In genomic region chr14:54606178-54606577, GRCh38 we compare ENCODE assay signal across 10 cellular contexts. TPM values are rescaled to one million over a fixed set of nuclear protein-coding genes. Genes with fewer than 3 reads are reported as not detected.
DNase-seq lines count a peak whose midpoint lies in the region; ATAC-seq, FAIRE-seq and TF ChIP-seq lines count a peak whose summit lies in the region.
"Had no signal": no experiment of that assay in that cellular context is flagged by ENCODE, and none has a peak within 500 bp of the region (broad histone marks: within the 10 kb centered on the region; RNA-seq: fewer than 3 reads in every experiment).

No MANE protein-coding gene starts in this region.

- H3K18ac ChIP-seq in H9 (ENCODE audit: insufficient read length, low read depth, low read length) = no peak overlapping the region

- H3K9me3 ChIP-seq in H9 (ENCODE audit: control insufficient read depth, low read depth, low read length) = no peaks in the 10 kb centered on the region
- no peaks in the 10 kb centered on the region for H3K9me3 ChIP-seq in K562 (replicated peaks; ENCODE audit: control insufficient read depth, insufficient read depth, low read depth, low read length)
- no peaks in the 10 kb centered on the region for H3K9me3 ChIP-seq in stomach smooth muscle (ENCODE audit: control insufficient read depth in 2 of 2, low read length in 2 of 2)

- H3K9me1 ChIP-seq in K562 (ENCODE audit: control insufficient read depth, insufficient read depth, low read length) = no peaks in the 10 kb centered on the region

- H3K23me2 ChIP-seq in H9 (ENCODE audit: insufficient read length, low read depth, low read length, poor library complexity, severe bottlenecking) = no peaks in the 10 kb centered on the region

- no peak overlapping the region for H3T11ph ChIP-seq in H9 (ENCODE audit: low read length)

- TF ChIP-seq EP300 in K562 (IDR thresholded peaks at IDR 0.05; ENCODE audit: low read length) = no peak

- peaks cover 5 to 6% of the 10 kb centered on the region in 2 experiments for H3K4me1 Mint-ChIP-seq in H9

- H3K4me1 ChIP-seq in H9 (ENCODE audit: insufficient read depth, low read length) (no peaks in the 10 kb centered on the region), K562 (replicated peaks in 1 of 2; ENCODE audit: control insufficient read depth in 2 of 2, insufficient read depth in 2 of 2, low read length in 2 of 2) (no peaks in the 10 kb centered on the region; a peak in 1 of 5 replicates), stomach smooth muscle (ENCODE audit: control insufficient read depth, insufficient read depth, low read length) (peaks cover 13% of the 10 kb centered on the region)

- H3K36me3 ChIP-seq in K562 (ENCODE audit: control insufficient read depth, insufficient read depth, low read length) (no peaks in the 10 kb centered on the region; the same call in 2 of the 3 replicates), stomach smooth muscle (ENCODE audit: control insufficient read depth in 2 of 2, insufficient read depth in 2 of 2, low read length in 2 of 2) (no peaks in the 10 kb centered on the region)

- no peaks in the 10 kb centered on the region for H4K20me1 ChIP-seq in H9 (ENCODE audit: control insufficient read depth, insufficient read depth, insufficient read length)
- H4K20me1 ChIP-seq in K562 (replicated peaks; ENCODE audit: control insufficient read depth, insufficient read depth, low read length) = no peaks in the 10 kb centered on the region

- no peak overlapping the region for H2AK5ac ChIP-seq in H9 (ENCODE audit: insufficient read length, low read length)

- TF ChIP-seq RAD21 in K562 (CRISPR knock-in tag; conservative IDR thresholded peaks at IDR 0.05 in 1 of 2, IDR thresholded peaks at IDR 0.05 in 1 of 2) = no peak

- no peak for FAIRE-seq in K562 (lab: Jason Lieb, UNC)

- H3K4me2 ChIP-seq in H9 (ENCODE audit: insufficient read depth, insufficient read length, low read length) (no peak overlapping the region), K562 (ENCODE audit: insufficient read depth, low read length) (no peak overlapping the region)

- no peak overlapping the region for H2BK12ac ChIP-seq in H9 (ENCODE audit: insufficient read length, low read depth, low read length)

- no peak overlapping the region for H2BK20ac ChIP-seq in H9 (ENCODE audit: low read depth, low read length, poor library complexity, severe bottlenecking)

- H2BK120ac ChIP-seq in H9 (ENCODE audit: low read depth, low read length, poor library complexity, severe bottlenecking) = no peak overlapping the region

- H3K27ac ChIP-seq in H9 (ENCODE audit: insufficient read length, low read depth, low read length) = no peak overlapping the region
- no peak overlapping the region for H3K27ac ChIP-seq in K562 (ENCODE audit: extremely low read depth, low read depth, low read length)
- H3K27ac ChIP-seq in stomach smooth muscle (ENCODE audit: low read length) = peak overlapping the region; percentile 68

- H3K27me3 ChIP-seq in H9 (ENCODE audit: insufficient read depth, low read length) = no peaks in the 10 kb centered on the region
- H3K27me3 ChIP-seq in K562 (ENCODE audit: control insufficient read depth in 2 of 2, insufficient read depth in 2 of 2, low read length in 2 of 2) = no peaks in the 10 kb centered on the region
- no peaks in the 10 kb centered on the region for H3K27me3 ChIP-seq in stomach smooth muscle (ENCODE audit: control insufficient read depth in 1 of 2, insufficient read depth in 2 of 2, low read length in 2 of 2)

- DNase-seq in H9 (peak; percentile 60), K562 (ENCODE audit: extremely low read depth in 1 of 4, low spot score in 3 of 4) (no peak), iPS-NIHi7 (ENCODE audit: extremely low spot score) (peak; percentile 33), T-helper 9 cell (no peak), GM20000 (ENCODE audit: low spot score) (no peak)
- DNase-seq in activated CD4-positive, CD25-positive, alpha-beta regulatory T cell treated with anti-CD3 and anti-CD28 coated beads, Interleukin-2, amount 50 U/mL, for 72 hours = no peak
- DNase-seq: KBM-7, NCI-H510A had no signal

- no peak overlapping the region for H3K14ac ChIP-seq in H9 (ENCODE audit: insufficient read depth, low read length)

- peaks cover 2% of the 10 kb centered on the region for H3K79me1 ChIP-seq in H9 (ENCODE audit: insufficient read depth, low read depth, low read length, poor library complexity, severe bottlenecking)

- CTCF ChIA-PET in K562 (lab: Yijun Ruan, JAX; ENCODE audit: low intra/inter-chr PET ratio) = no interaction called here

- no TSS peak for BruUV-seq in K562 (replicated peaks; lab: Mats Ljungman, UMichigan)

- no peak overlapping the region for H3K4me3 Mint-ChIP-seq in H9

- ATAC-seq in K562 (no peak), GM19452 (IDR thresholded peaks at IDR 0.05; ENCODE audit: unreplicated experiment) (no peak)

- H3K23ac ChIP-seq in H9 (ENCODE audit: insufficient read length, low read depth, low read length) = no peak overlapping the region

- no CpG with 5 or more reads among the region's 10 CpGs for WGBS in H9 (ENCODE audit: extremely low coverage, insufficient read length, low lambda C conversion rate)
- WGBS in K562 (ENCODE audit: insufficient coverage, low coverage, missing lambda C conversion rate) = 70% methylated on average over 10 of the region's 10 CpGs

- POLR2A ChIA-PET in K562 (lab: Yijun Ruan, JAX) = interaction anchor here (0.7 kb wide), 1 partner anchor 8 kb away, joined by 3 read pairs; no protein-coding TSS in a partner anchor

- H3K9me3 Mint-ChIP-seq in H9 = peaks cover 2 to 3% of the 10 kb centered on the region in 2 experiments; a peak in 2 of 5 replicates

- no peaks in the 10 kb centered on the region for H3K79me2 ChIP-seq in H9 (ENCODE audit: insufficient read depth, low read length)
- no peaks in the 10 kb centered on the region for H3K79me2 ChIP-seq in K562 (ENCODE audit: control insufficient read depth, insufficient read depth, low read length)

- no peak overlapping the region for H4K8ac ChIP-seq in H9 (replicated peaks; ENCODE audit: insufficient read length, low read depth, low read length)

- intact Hi-C loops in K562 (cut with micrococcal nuclease) = no loop called here

- no peak overlapping the region for H3K4me3 ChIP-seq in K562
- H3K4me3 ChIP-seq in stomach smooth muscle (ENCODE audit: low read length in 2 of 2) = peak overlapping the region in 1 of 2 donors; percentile 40

- peaks cover 0 to 4% (median 2%) of the 10 kb centered on the region in 3 experiments; a peak in 2 of 7 replicates for H3K36me3 Mint-ChIP-seq in H9 (ENCODE audit: insufficient read depth in 1 of 3, low read depth in 3 of 3)

- no peaks in the 10 kb centered on the region for H3K27me3 Mint-ChIP-seq in H9 (ENCODE audit: low read depth)

- H3K56ac ChIP-seq in H9 (ENCODE audit: insufficient read length, low read depth, low read length) = no peak overlapping the region

- H2AFZ ChIP-seq in H9 (ENCODE audit: low read length) (no peak overlapping the region), K562 (ENCODE audit: low read depth, low read length) (no peak overlapping the region)

- H3K9ac ChIP-seq in H9 (ENCODE audit: extremely low read depth, insufficient read length, low read length) (no peak overlapping the region), K562 (ENCODE audit: insufficient read depth in 1 of 2, low read depth in 2 of 2, low read length in 2 of 2) (no peak overlapping the region), stomach smooth muscle (ENCODE audit: low read length in 2 of 2) (no peak overlapping the region)

- H4K5ac ChIP-seq in H9 (ENCODE audit: insufficient read length, low read depth, low read length) = no peak overlapping the region

- TF ChIP-seq POLR2A in K562 (conservative IDR thresholded peaks at IDR 0.05) = no peak

- H4K91ac ChIP-seq in H9 (ENCODE audit: insufficient read length, low read depth, low read length) = no peak overlapping the region

- in situ Hi-C loops in K562 (cut with MboI) = no loop called here

- H2BK5ac ChIP-seq in H9 (ENCODE audit: insufficient read length, low read length) = no peak overlapping the region

- no peak overlapping the region for H3K27ac Mint-ChIP-seq in H9

- no peak overlapping the region for H3K4ac ChIP-seq in H9 (ENCODE audit: low read depth, low read length)

- no peak overlapping the region for H2BK15ac ChIP-seq in H9 (ENCODE audit: low read depth, low read length)

- no peak for TF ChIP-seq CTCF in H9 (conservative IDR thresholded peaks at IDR 0.05)
- TF ChIP-seq CTCF in K562 (IDR thresholded peaks at IDR 0.05 in 2 of 3, conservative IDR thresholded peaks at IDR 0.05 in 1 of 3; ENCODE audit: insufficient read depth in 2 of 3, low read depth in 1 of 3, low read length in 3 of 3) = no peak
- no peak for TF ChIP-seq CTCF in GM20000 (IDR thresholded peaks at IDR 0.05; ENCODE audit: extremely low read depth, missing control alignments)

TF ChIP-seq in K562, 482 proteins besides CTCF, POLR2A, EP300 and RAD21 (continues in another document):
- TF ChIP-seq BHLHE40 (IDR thresholded peaks at IDR 0.05; ENCODE audit: low read length) (peak; percentile 42; the same call in 1 of the 2 replicates), PHTF2 (CRISPR knock-in tag; IDR thresholded peaks at IDR 0.05) (no peak), RNF2 (IDR thresholded peaks at IDR 0.05) (no peak), GATAD2A (IDR thresholded peaks at IDR 0.05) (no peak), EGR1 (conservative IDR thresholded peaks at IDR 0.05) (no peak)

RNA-seq across cellular contexts. Expression of gene SAMD4A, which starts 39.2 kb away (rescaled TPM):
- total RNA-seq in H9 (2021) = 9.6 and 9.9 TPM in 2 replicates
- total RNA-seq in K562 (2011; cell fraction: chromatin; rRNA removed; ENCODE audit: low replicate concordance) = 45.6 and 45.9 TPM in 2 replicates
- 19.3 and 20.0 TPM in 2 replicates for total RNA-seq in K562 (2011; cell fraction: nucleolus; rRNA removed)
- total RNA-seq in K562 (2011; cell fraction: nucleoplasm; rRNA removed) = 26.3 and 45.6 TPM in 2 replicates
- 3.2 and 3.8 TPM in 2 replicates for total RNA-seq in K562 (2014; rRNA removed)
- 4.1 and 4.6 TPM in 2 replicates for total RNA-seq in K562 (2014; rRNA removed; fragmentation: Illumina TruSeq; extraction: Trizol)
- total RNA-seq in K562 (2015; rRNA removed; fragmentation: Illumina TruSeq; extraction: Trizol) = 3.3 and 4.0 TPM in 2 replicates
- 6.8 TPM in 2 replicates for total RNA-seq in K562 (2021)
- polyA plus RNA-seq in K562 (2011; rRNA removed) = 3.4 and 3.9 TPM in 2 replicates
- 3.2 and 3.5 TPM in 2 replicates for polyA plus RNA-seq in K562 (2011; cell fraction: cytosol; rRNA removed)
- polyA plus RNA-seq in K562 (2011; cell fraction: nucleus; rRNA removed) = 15.6 and 27.5 TPM in 2 replicates
- 6.0 and 6.1 TPM in 2 replicates for polyA plus RNA-seq in K562 (2012)
- polyA plus RNA-seq in K562 (2014; fragmentation: Illumina TruSeq; extraction: Trizol) = 4.1 and 4.6 TPM in 2 replicates
- 1 to 10 TPM in 1 of 2 experiments, under 1 TPM in 1; 0.66 to 1.9 TPM for polyA plus RNA-seq in K562 (2014; fragmentation: Nextera tagmentation; extraction: Ambion mirVana)
- 3.0 and 3.5 TPM in 2 replicates for polyA plus RNA-seq in K562 (2014; rRNA removed)
- 14.9 and 15.7 TPM in 2 replicates for polyA minus RNA-seq in K562 (2011; rRNA and poly(A)+ RNA removed)
- polyA minus RNA-seq in K562 (2011; cell fraction: cytosol; rRNA and poly(A)+ RNA removed) = 6.8 and 10.1 TPM in 2 replicates
- 20.5 and 27.5 TPM in 2 replicates for polyA minus RNA-seq in K562 (2011; cell fraction: nucleus; rRNA and poly(A)+ RNA removed)

Comparison
In these comparisons a context has a peak if more than half of its experiments do, and no peak if none do; other contexts are left out.
1. DNase-seq: peak in H9 (single experiment) and iPS-NIHi7 (single experiment); none in K562 (0 of 4), activated CD4-positive, CD25-positive, alpha-beta regulatory T cell treated with anti-CD3 and anti-CD28 coated beads, Interleukin-2, amount 50 U/mL, for 72 hours (single experiment), T-helper 9 cell (single experiment) and GM20000 (single experiment).